In the genomic region with DNA sequence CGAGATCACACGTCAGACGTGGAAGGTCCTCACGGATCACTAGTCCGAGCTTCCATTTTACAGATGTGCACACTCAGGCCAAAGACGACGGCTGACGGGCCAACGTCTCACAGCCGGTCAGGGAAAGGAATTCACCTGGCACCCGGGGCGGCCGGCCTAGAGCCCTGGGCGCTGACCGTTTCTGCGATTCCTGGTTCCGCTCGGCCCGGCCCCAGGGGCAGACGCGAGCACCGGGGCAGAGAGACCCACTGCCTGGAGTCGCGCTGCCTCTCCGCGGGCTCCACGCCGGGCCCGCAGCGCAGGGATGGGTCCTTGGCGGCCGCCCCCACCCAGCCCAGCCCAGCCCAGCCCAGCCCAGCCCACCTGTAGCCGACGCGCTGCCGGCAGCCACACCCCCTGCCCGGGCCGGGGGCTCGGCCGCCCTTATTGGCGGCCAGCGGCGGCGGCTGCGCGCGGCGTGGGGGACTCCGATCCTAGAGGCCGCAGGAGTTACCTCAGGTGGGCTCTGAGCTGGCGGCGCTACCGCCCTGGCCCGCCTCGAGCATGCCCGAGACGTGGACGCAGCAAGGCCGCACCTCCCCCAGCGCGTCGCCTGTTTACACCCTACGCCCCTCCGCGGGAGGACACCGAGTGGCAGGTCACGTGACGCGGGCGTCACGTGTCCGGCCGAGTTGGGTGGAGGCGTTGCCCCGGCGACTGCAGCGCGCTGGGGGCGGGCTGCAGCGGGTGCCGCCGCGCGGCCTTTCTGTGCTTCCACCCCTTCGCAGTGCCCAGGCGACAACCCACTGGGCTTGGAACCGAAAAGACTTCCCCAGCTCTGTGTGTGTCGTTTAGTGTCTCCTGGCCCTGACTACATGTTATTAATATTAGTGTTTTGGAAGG, we compare ENCODE assay signal across 8 cellular contexts.
DNase-seq lines count a peak whose midpoint lies in the region; ATAC-seq, FAIRE-seq and TF ChIP-seq lines count a peak whose summit lies in the region.

No MANE protein-coding gene starts in this region.

- DNase-seq in H54 (ENCODE audit: insufficient read length, low spot score) (peak; percentile 94), LNCaP clone FGC (ENCODE audit: low read depth) (peak; percentile 73), substantia nigra (lab: John Stamatoyannopoulos, UW) (peak; percentile 47 to 95 (median 85))
- DNase-seq in activated gamma-delta T cell treated with anti-CD3 and anti-CD28 coated beads, Interleukin-2, amount 50 U/mL, for 16 hours (ENCODE audit: low read depth): peak; percentile 84

- TF ChIP-seq CTCF in LNCaP clone FGC (IDR thresholded peaks at IDR 0.05; ENCODE audit: control insufficient read depth, extremely low read depth, insufficient read depth): peak; percentile 29
- TF ChIP-seq CTCF in gastroesophageal sphincter (IDR thresholded peaks at IDR 0.05): peak in 2 of 4 experiments; percentile 5 to 39
- TF ChIP-seq CTCF in neutrophil (IDR thresholded peaks at IDR 0.05): peak; percentile 45

- H3K4me3 ChIP-seq in LNCaP clone FGC (ENCODE audit: low read depth, low read length) (peak overlapping the region; percentile 77), gastroesophageal sphincter (peak overlapping the region; percentile 85 to 88), neutrophil (ENCODE audit: low read depth in 1 of 2, low read length in 1 of 2) (peak overlapping the region; percentile 92 to 95)

- FAIRE-seq in H54 (lab: Jason Lieb, UNC): peak; percentile 83

- H3K4me1 ChIP-seq in ES-I3 (ENCODE audit: insufficient read depth, low read length): 0 out of 2 replicates have a peak, but pooled peaks cover 4% of the 10 kb centered on the region
- H3K4me1 ChIP-seq in gastroesophageal sphincter: peaks cover 4 to 29% (median 4%) of the 10 kb centered on the region in 3 donors
- peaks cover 22 to 26% of the 10 kb centered on the region in 2 experiments for H3K4me1 ChIP-seq in neutrophil (ENCODE audit: control insufficient read depth in 1 of 2, insufficient read depth in 1 of 2, low read depth in 1 of 2, low read length in 1 of 2)

- 0 to 1% methylated on average over 6 to 10 of the region's 88 CpGs for WGBS in gastroesophageal sphincter (ENCODE audit: low coverage in 1 of 2), 2 donors

- no peak for TF ChIP-seq EP300 in gastroesophageal sphincter (IDR thresholded peaks at IDR 0.05)

- H3K9ac ChIP-seq in ES-I3 (ENCODE audit: low read depth, low read length): peak overlapping the region; percentile 70

- TF ChIP-seq POLR2A in H54 (IDR thresholded peaks at IDR 0.05; ENCODE audit: low read depth, low read length) (peak; percentile 33), Raji (IDR thresholded peaks at IDR 0.05; ENCODE audit: insufficient read depth, low read depth, low read length) (peak; percentile 69), gastroesophageal sphincter (IDR thresholded peaks at IDR 0.05) (peak; percentile 61 to 76)

- H3K27ac ChIP-seq in gastroesophageal sphincter (peak overlapping the region in 3 of 4 donors; percentile 83 to 88 (median 84)), neutrophil (peak overlapping the region; percentile 89), substantia nigra (ENCODE audit: low read depth, low read length, poor library complexity, severe bottlenecking) (peak overlapping the region; percentile 45)

- H3K27me3 ChIP-seq in gastroesophageal sphincter (peaks cover 15% of the 10 kb centered on the region), neutrophil (peaks cover 17% of the 10 kb centered on the region)

- ATAC-seq in gastroesophageal sphincter: peak; percentile 98

- H3K9me3 ChIP-seq in ES-I3 (ENCODE audit: control insufficient read depth, insufficient read depth, low read length): no peaks in the 10 kb centered on the region
- no peaks in the 10 kb centered on the region for H3K9me3 ChIP-seq in gastroesophageal sphincter
- H3K9me3 ChIP-seq in neutrophil: no peaks in the 10 kb centered on the region

- H3K36me3 ChIP-seq in ES-I3 (ENCODE audit: insufficient read depth, low read length) (no peaks in the 10 kb centered on the region), gastroesophageal sphincter (no peaks in the 10 kb centered on the region), neutrophil (no peaks in the 10 kb centered on the region)

Comparison
In these comparisons a context has a peak if more than half of its experiments do, and no peak if none do; other contexts are left out.
1. Peak in every context shown above with its lines: DNase-seq, ATAC-seq, H3K4me3 ChIP-seq and H3K27ac ChIP-seq.